Comparison of ENCODE assay signal across 14 cellular contexts in genomic region chr15:51629612-51630011, GRCh38. TPM values are rescaled to one million over a fixed set of nuclear protein-coding genes. Genes with fewer than 3 reads are reported as not detected.
DNase-seq lines count a peak whose midpoint lies in the region; ATAC-seq, FAIRE-seq and TF ChIP-seq lines count a peak whose summit lies in the region.
"Had no signal": no experiment of that assay in that cellular context is flagged by ENCODE, and none has a peak within 500 bp of the region (broad histone marks: within the 10 kb centered on the region; RNA-seq: fewer than 3 reads in every experiment).

No MANE protein-coding gene starts in this region.

- peak overlapping the region; percentile 76 for H3K27ac ChIP-seq in HL-60 (replicated peaks)
- H3K27ac ChIP-seq: C4-2B, psoas muscle, WERI-Rb-1 had no signal

- no peak for TF ChIP-seq POLR2A in H54 (IDR thresholded peaks at IDR 0.05; ENCODE audit: low read depth, low read length)

- no peak for FAIRE-seq in H54 (lab: Jason Lieb, UNC)

- TF ChIP-seq CTCF in HL-60 (IDR thresholded peaks at IDR 0.05; ENCODE audit: insufficient read depth, low read length): no peak

- H3K27me3 ChIP-seq in HL-60 (ENCODE audit: insufficient read depth, poor library complexity, severe bottlenecking): no peaks in the 10 kb centered on the region

- DNase-seq in HL-60 (ENCODE audit: low read depth in 1 of 2, low spot score in 1 of 2): peak; percentile 84 to 98
- DNase-seq in SIG-M5 treated with dmso at 0.1 percent for 504 hours (lab: John Stamatoyannopoulos, UW; ENCODE audit: unreplicated experiment): peak; percentile 92
- DNase-seq in foreskin melanocyte: peak; percentile 35
- DNase-seq in renal cortical epithelial cell (ENCODE audit: low read depth): peak; percentile 31
- DNase-seq in NCI-H128 (lab: John Stamatoyannopoulos, UW; ENCODE audit: unreplicated experiment): no peak
- no peak for DNase-seq in H54 (ENCODE audit: insufficient read length, low spot score)
- DNase-seq: activated naive CD8-positive, alpha-beta T cell treated with anti-CD3 and anti-CD28 coated beads for 36 hours; psoas muscle; stimulated activated CD4-positive, alpha-beta T cell treated with anti-CD3 and anti-CD28 coated beads, Interleukin-2, amount 100 ng/mL, for 48 hours; WERI-Rb-1 had no signal

- no peak for ATAC-seq in GM19452 (IDR thresholded peaks at IDR 0.05; ENCODE audit: unreplicated experiment)
- no peak for ATAC-seq in esophagus mucosa
- ATAC-seq: SK-N-SH treated with all-trans-retinoic acid at 6 μM for 48 hours had no signal

- no peak overlapping the region for H3K4me3 ChIP-seq in HL-60 (replicated peaks; ENCODE audit: insufficient read depth, low read length)
- H3K4me3 ChIP-seq: psoas muscle had no signal

RNA-seq across cellular contexts. Expression of gene DMXL2, which starts 7.0 kb away (rescaled TPM):
- total RNA-seq in renal cortical epithelial cell (13.9 and 25.9 TPM in 2 replicates), esophagus mucosa (4.4 TPM)

RNA-seq across cellular contexts. Expression of gene SCG3, which starts 51.7 kb away (rescaled TPM):
- total RNA-seq in renal cortical epithelial cell (0.05 TPM in 1 of 2 replicates, not detected in the other), esophagus mucosa (not detected)
- total RNA-seq: activated naive CD8-positive, alpha-beta T cell treated with anti-CD3 and anti-CD28 coated beads for 36 hours; psoas muscle had no signal

Comparison
In these comparisons a context has a peak if more than half of its experiments do, and no peak if none do; other contexts are left out.
1. DNase-seq: peak in HL-60 (2 of 2), SIG-M5 treated with dmso at 0.1 percent for 504 hours (single experiment), foreskin melanocyte (single experiment) and renal cortical epithelial cell (single experiment); none in NCI-H128 (single experiment) and H54 (single experiment).